ENCODE assay signal across 20 cellular contexts in genomic region chr3:36497234-36497633, GRCh38.
"Had no signal": no experiment of that assay in that cellular context is flagged by ENCODE, and none has a peak within 500 bp of the region (broad histone marks: within the 10 kb centered on the region; RNA-seq: fewer than 3 reads in every experiment).

No MANE protein-coding gene starts in this region.

- H2AFZ ChIP-seq: parathyroid adenoma had no signal

- H3K4me1 Mint-ChIP-seq: immature natural killer cell; naive thymus-derived CD8-positive, alpha-beta T cell; stimulated activated effector memory CD8-positive, alpha-beta T cell treated with anti-CD3 and anti-CD28 coated beads, Interleukin-12 subunit alpha, Interleukin-12 subunit beta, amount 100 ng/mL, for 72 hours; stimulated activated naive CD8-positive, alpha-beta T cell treated with anti-CD3 and anti-CD28 coated beads, Interleukin-15, amount 100 ng/mL, for 72 hours had no signal

- H3K4me3 Mint-ChIP-seq: effector memory CD8-positive, alpha-beta T cell; immature natural killer cell; naive thymus-derived CD8-positive, alpha-beta T cell; stimulated activated effector memory CD8-positive, alpha-beta T cell treated with anti-CD3 and anti-CD28 coated beads, Interleukin-12 subunit alpha, Interleukin-12 subunit beta, amount 100 ng/mL, for 72 hours; stimulated activated naive CD8-positive, alpha-beta T cell treated with anti-CD3 and anti-CD28 coated beads, Interleukin-15, amount 100 ng/mL, for 72 hours had no signal

- H3K9me3 Mint-ChIP-seq: naive thymus-derived CD8-positive, alpha-beta T cell; stimulated activated effector memory CD8-positive, alpha-beta T cell treated with anti-CD3 and anti-CD28 coated beads, Interleukin-12 subunit alpha, Interleukin-12 subunit beta, amount 100 ng/mL, for 72 hours; stimulated activated naive CD8-positive, alpha-beta T cell treated with anti-CD3 and anti-CD28 coated beads, Interleukin-15, amount 100 ng/mL, for 72 hours had no signal

- DNase-seq: effector memory CD8-positive, alpha-beta T cell; immature natural killer cell; left ventricle myocardium inferior; naive thymus-derived CD8-positive, alpha-beta T cell; occipital lobe; sigmoid colon; stimulated activated CD4-positive, alpha-beta T cell treated with anti-CD3 and anti-CD28 coated beads, Interleukin-4, amount 100 ng/mL, for 1 hour; stimulated activated CD8-positive, alpha-beta memory T cell treated with anti-CD3 and anti-CD28 coated beads, Interleukin-4, amount 100 ng/mL, for 48 hours; stimulated activated naive CD8-positive, alpha-beta T cell treated with anti-CD3 and anti-CD28 coated beads, Interleukin-15, amount 100 ng/mL, for 72 hours; testis had no signal

- H3K27me3 ChIP-seq: cardiac muscle cell, esophagus muscularis mucosa, foreskin keratinocyte, sigmoid colon, testis, tibial nerve had no signal

- H3K4me3 ChIP-seq: cardiac muscle cell, esophagus muscularis mucosa, left ventricle myocardium inferior, lung, prostate gland, sigmoid colon, testis, tibial nerve had no signal

- FAIRE-seq: keratinocyte had no signal

- ATAC-seq: effector memory CD8-positive, alpha-beta T cell; foreskin keratinocyte; naive thymus-derived CD8-positive, alpha-beta T cell; stimulated activated effector memory CD8-positive, alpha-beta T cell treated with anti-CD3 and anti-CD28 coated beads, Interleukin-12 subunit alpha, Interleukin-12 subunit beta, amount 100 ng/mL, for 72 hours; stimulated activated naive CD8-positive, alpha-beta T cell treated with anti-CD3 and anti-CD28 coated beads, Interleukin-15, amount 100 ng/mL, for 72 hours had no signal

- H3K36me3 ChIP-seq: cardiac muscle cell, esophagus muscularis mucosa, left ventricle myocardium inferior, prostate gland, sigmoid colon, tibial nerve had no signal

- H3K36me3 Mint-ChIP-seq: immature natural killer cell; naive thymus-derived CD8-positive, alpha-beta T cell; stimulated activated effector memory CD8-positive, alpha-beta T cell treated with anti-CD3 and anti-CD28 coated beads, Interleukin-12 subunit alpha, Interleukin-12 subunit beta, amount 100 ng/mL, for 72 hours had no signal

- H3K9me3 ChIP-seq: esophagus muscularis mucosa, left ventricle myocardium inferior, prostate gland, sigmoid colon, testis, tibial nerve had no signal

- H3K4me1 ChIP-seq: foreskin keratinocyte, left ventricle myocardium inferior, parathyroid adenoma, prostate gland, testis had no signal

- H3K27ac Mint-ChIP-seq: effector memory CD8-positive, alpha-beta T cell; immature natural killer cell; naive thymus-derived CD8-positive, alpha-beta T cell; stimulated activated effector memory CD8-positive, alpha-beta T cell treated with anti-CD3 and anti-CD28 coated beads, Interleukin-12 subunit alpha, Interleukin-12 subunit beta, amount 100 ng/mL, for 72 hours; stimulated activated naive CD8-positive, alpha-beta T cell treated with anti-CD3 and anti-CD28 coated beads, Interleukin-15, amount 100 ng/mL, for 72 hours had no signal

- H3K79me2 ChIP-seq: parathyroid adenoma had no signal

- H3K27ac ChIP-seq: cardiac muscle cell, epithelial cell of prostate, esophagus muscularis mucosa, foreskin keratinocyte, left ventricle myocardium inferior, parathyroid adenoma, prostate gland, sigmoid colon, testis had no signal
